In genomic region chr11:811446-812245, GRCh38 we compare ENCODE assay signal across 1 cellular context.
TF ChIP-seq lines count a peak whose summit lies in the region.

No MANE protein-coding gene starts in this region.

TF ChIP-seq in K562, 482 proteins besides CTCF, POLR2A, EP300 and RAD21 (continued from another document):
- TF ChIP-seq CREM (IDR thresholded peaks at IDR 0.05; ENCODE audit: low read depth) (peak; percentile 6; the same call in 1 of the 2 replicates), MLX (CRISPR knock-in tag; conservative IDR thresholded peaks at IDR 0.05) (no peak)
